ENCODE assay signal across 9 cellular contexts in genomic region chr14:69046468-69046867, GRCh38.
A peak's percentile ranks its signal among the peaks of the same experiment; 100 is the strongest.
DNase-seq lines count a peak whose midpoint lies in the region; ATAC-seq and TF ChIP-seq lines count a peak whose summit lies in the region.
"Had no signal": no experiment of that assay in that cellular context is flagged by ENCODE, and none has a peak within 500 bp of the region (broad histone marks: within the 10 kb centered on the region; RNA-seq: fewer than 3 reads in every experiment).

No MANE protein-coding gene starts in this region.

- no peak for TF ChIP-seq POLR2A in upper lobe of left lung (IDR thresholded peaks at IDR 0.05)

- H3K79me2 ChIP-seq in fibroblast of lung (ENCODE audit: control insufficient read depth, insufficient read depth, low read length): no peaks in the 10 kb centered on the region

- H4K20me1 ChIP-seq in fibroblast of lung (ENCODE audit: control insufficient read depth, extremely low read depth, insufficient read depth, low read length): no peaks in the 10 kb centered on the region

- no peaks in the 10 kb centered on the region for H3K36me3 ChIP-seq in fibroblast of lung (ENCODE audit: control insufficient read depth, insufficient read depth, low read length)
- no peaks in the 10 kb centered on the region for H3K36me3 ChIP-seq in upper lobe of left lung

- H3K9ac ChIP-seq in fibroblast of lung (ENCODE audit: insufficient read depth, low read length): no peak overlapping the region

- H3K4me1 ChIP-seq in fibroblast of lung (ENCODE audit: control insufficient read depth, extremely low read depth, insufficient read depth, low read length) (peaks cover 37% of the 10 kb centered on the region), upper lobe of left lung (peaks cover 72 to 90% (median 79%) of the 10 kb centered on the region in 4 donors)

- H3K27ac Mint-ChIP-seq in nephron progenitor cell (peak overlapping the region; percentile 9), immature natural killer cell (peak overlapping the region in 1 of 6 donors; percentile 39)

- H3K27ac ChIP-seq in fibroblast of lung (ENCODE audit: insufficient read depth, low read length): no peak overlapping the region
- H3K27ac ChIP-seq in upper lobe of left lung: peak overlapping the region; percentile 23 to 82 (median 76)

- TF ChIP-seq EP300 in upper lobe of left lung (IDR thresholded peaks at IDR 0.05): no peak

- ATAC-seq in upper lobe of left lung (ENCODE audit: low FRiP score in 2 of 2): no peak

- H3K9me3 ChIP-seq in fibroblast of lung (ENCODE audit: control insufficient read depth, insufficient read depth, low read depth, low read length) (no peaks in the 10 kb centered on the region), upper lobe of left lung (no peaks in the 10 kb centered on the region)

- peaks cover 54% of the 10 kb centered on the region for H3K4me1 Mint-ChIP-seq in nephron progenitor cell
- peaks cover 3 to 8% of the 10 kb centered on the region in 2 donors for H3K4me1 Mint-ChIP-seq in immature natural killer cell

- peak; percentile 18 for DNase-seq in amniotic epithelial cell (ENCODE audit: low read depth)
- peak; percentile 42 to 92 for DNase-seq in fibroblast of lung (ENCODE audit: low read depth in 2 of 2)
- DNase-seq in nephron progenitor cell: no peak
- DNase-seq in upper lobe of left lung: no peak
- no peak for DNase-seq in GOT3 (lab: John Stamatoyannopoulos, UW)
- DNase-seq in immature natural killer cell: no peak
- DNase-seq in cerebellar nuclear complex (lab: John Stamatoyannopoulos, UW): no peak
- DNase-seq: NCI-H1048, T1000 had no signal

- 26 to 27% methylated on average over 7 of the region's 7 CpGs for WGBS in upper lobe of left lung, 2 donors

- H3K4me3 Mint-ChIP-seq in nephron progenitor cell: no peak overlapping the region
- H3K4me3 Mint-ChIP-seq in immature natural killer cell: no peak overlapping the region

- H3K27me3 ChIP-seq in fibroblast of lung (ENCODE audit: control insufficient read depth, insufficient read depth, low read length) (no peaks in the 10 kb centered on the region), upper lobe of left lung (no peaks in the 10 kb centered on the region)

- peaks cover 11% of the 10 kb centered on the region for H3K27me3 Mint-ChIP-seq in nephron progenitor cell (ENCODE audit: low read depth, poor library complexity)
- H3K27me3 Mint-ChIP-seq in immature natural killer cell (ENCODE audit: low read depth in 3 of 3): peaks cover 4 to 8% (median 8%) of the 10 kb centered on the region in 3 donors

- no peak overlapping the region for H2AFZ ChIP-seq in fibroblast of lung (ENCODE audit: low read length)

- TF ChIP-seq CTCF in fibroblast of lung (conservative IDR thresholded peaks at IDR 0.05 in 1 of 2, IDR thresholded peaks at IDR 0.05 in 1 of 2; ENCODE audit: low read depth in 1 of 2, low read length in 2 of 2) (no peak), nephron progenitor cell (IDR thresholded peaks at IDR 0.05) (no peak), upper lobe of left lung (IDR thresholded peaks at IDR 0.05) (no peak)

- no peak overlapping the region for H3K4me2 ChIP-seq in fibroblast of lung (ENCODE audit: extremely low read depth, insufficient read depth, low read length)

- H3K36me3 Mint-ChIP-seq in nephron progenitor cell (ENCODE audit: low read depth): no peaks in the 10 kb centered on the region
- no peaks in the 10 kb centered on the region for H3K36me3 Mint-ChIP-seq in immature natural killer cell

- H3K4me3 ChIP-seq in fibroblast of lung (replicated peaks in 1 of 4; ENCODE audit: control extremely low read depth in 1 of 4, insufficient read depth in 1 of 4, low read depth in 3 of 4, low read length in 4 of 4) (no peak overlapping the region), upper lobe of left lung (no peak overlapping the region)

- H3K9me3 Mint-ChIP-seq in nephron progenitor cell: no peaks in the 10 kb centered on the region
- no peaks in the 10 kb centered on the region for H3K9me3 Mint-ChIP-seq in immature natural killer cell

Comparison
In these comparisons a context has a peak if more than half of its experiments do, and no peak if none do; other contexts are left out.
1. DNase-seq: peak in amniotic epithelial cell (single experiment) and fibroblast of lung (2 of 2); none in nephron progenitor cell (single experiment), upper lobe of left lung (0 of 2), GOT3 (single experiment), immature natural killer cell (0 of 3) and cerebellar nuclear complex (0 of 2).